ENCODE assay signal across 1 cellular context in the genomic region with DNA sequence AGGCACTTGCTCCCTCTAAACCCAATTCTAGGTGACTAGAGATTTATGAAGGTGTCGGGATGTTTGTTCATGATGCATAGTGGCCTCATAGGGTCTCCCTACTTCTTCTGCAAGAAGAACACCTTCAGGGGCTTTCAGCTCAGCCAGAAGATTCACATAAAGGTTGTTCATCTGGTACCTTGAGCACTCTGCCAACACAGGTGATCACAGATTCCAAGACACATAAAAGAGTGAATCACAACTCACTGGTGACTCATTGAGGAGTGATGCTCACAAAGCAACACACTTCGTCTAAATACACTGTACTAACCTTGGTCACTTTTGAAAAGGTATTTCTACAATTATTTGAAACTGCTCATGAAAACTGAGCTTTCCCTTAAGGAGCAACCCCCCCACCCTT.
TF ChIP-seq lines count a peak whose summit lies in the region.

No MANE protein-coding gene starts in this region.

TF ChIP-seq in GM12891, 5 proteins besides CTCF, POLR2A, EP300 and RAD21:
- TF ChIP-seq POU2F2 (IDR thresholded peaks at IDR 0.05; ENCODE audit: low read depth, low read length): no peak
- no peak for TF ChIP-seq TAF1 (IDR thresholded peaks at IDR 0.05; ENCODE audit: low read depth, low read length)
- TF ChIP-seq SPI1 (IDR thresholded peaks at IDR 0.05; ENCODE audit: low read depth, low read length): no peak
- TF ChIP-seq PAX5 (IDR thresholded peaks at IDR 0.05; ENCODE audit: insufficient read depth, low read length, severe bottlenecking): no peak
- no peak for TF ChIP-seq POLR2AphosphoS5 (IDR thresholded peaks at IDR 0.05; ENCODE audit: low read depth, low read length)
